ENCODE assay signal across 20 cellular contexts in the genomic region with DNA sequence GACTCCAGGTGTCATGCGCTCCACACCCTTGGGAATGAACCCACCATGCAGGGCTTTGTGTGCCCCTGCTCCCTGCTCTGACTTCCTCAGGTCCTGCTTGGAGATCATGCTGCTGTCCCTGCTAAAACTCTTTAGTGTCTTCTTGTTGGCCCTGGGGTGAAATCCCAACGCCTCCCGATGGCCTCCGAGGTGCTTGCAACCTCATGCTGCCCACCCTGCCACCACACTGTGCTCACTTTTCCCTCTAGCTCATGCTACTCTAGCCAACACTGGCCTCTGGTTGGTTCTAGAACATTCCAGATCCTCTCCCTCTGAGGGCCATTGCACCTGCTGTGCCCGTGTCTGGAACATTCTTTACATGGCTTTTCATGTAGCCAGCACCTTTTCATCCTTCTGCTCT.
DNase-seq lines count a peak whose midpoint lies in the region; ATAC-seq, FAIRE-seq and TF ChIP-seq lines count a peak whose summit lies in the region.
"Had no signal": no experiment of that assay in that cellular context is flagged by ENCODE, and none has a peak within 500 bp of the region (broad histone marks: within the 10 kb centered on the region; RNA-seq: fewer than 3 reads in every experiment).

No MANE protein-coding gene starts in this region.

- H3K56ac ChIP-seq in H9 (ENCODE audit: insufficient read length, low read depth, low read length) (no peak overlapping the region), H1 (replicated peaks; ENCODE audit: insufficient read length, low read depth, low read length) (no peak overlapping the region)

- H3K4me1 ChIP-seq in H9 (ENCODE audit: insufficient read depth, low read length) (peaks cover 6% of the 10 kb centered on the region; the same call in 1 of the 2 replicates), H1 (replicated peaks in 1 of 4; ENCODE audit: control insufficient read depth in 3 of 4, insufficient read depth in 4 of 4, low read length in 3 of 4) (peaks cover 3 to 18% (median 13%) of the 10 kb centered on the region in 4 experiments; a peak in 6 of 7 replicates)
- H3K4me1 ChIP-seq: Caco-2 had no signal

- H3K79me1 ChIP-seq in H9 (ENCODE audit: insufficient read depth, low read depth, low read length, poor library complexity, severe bottlenecking): no peaks in the 10 kb centered on the region
- H3K79me1 ChIP-seq in H1 (ENCODE audit: low read depth, low read length): no peaks in the 10 kb centered on the region

- TF ChIP-seq CTCF in H9 (conservative IDR thresholded peaks at IDR 0.05) (no peak; the same call in 2 of the 3 replicates), H1 (IDR thresholded peaks at IDR 0.05; ENCODE audit: control extremely low read depth in 1 of 3, insufficient read depth in 1 of 3, low read depth in 1 of 3, low read length in 3 of 3) (peak; percentile 30 to 46 (median 42)), dorsolateral prefrontal cortex (IDR thresholded peaks at IDR 0.05 in 54 of 56, conservative IDR thresholded peaks at IDR 0.05 in 2 of 56; ENCODE audit: low read depth in 1 of 56, partially characterized antibody in 56 of 56) (no peak), D721Med (IDR thresholded peaks at IDR 0.05; ENCODE audit: insufficient read depth, missing control alignments) (no peak)

- POLR2A ChIA-PET in H1 (lab: Charles Lee; ENCODE audit: partially characterized antibody): no interaction called here

- peak; percentile 52 for DNase-seq in H9
- no peak for DNase-seq in H1 (ENCODE audit: low read depth in 1 of 2, low spot score in 2 of 2)
- peak; percentile 38 for DNase-seq in myocyte (ENCODE audit: low read depth)
- no peak for DNase-seq in dorsolateral prefrontal cortex
- no peak for DNase-seq in D721Med (ENCODE audit: insufficient read length, low spot score)
- DNase-seq: Caco-2; CD8-positive, alpha-beta T cell; DMS79 treated with DMSO at 0.1 percent for 48 hours; GF-D8; HCEC 1CT; MM.1S; NCI-H446; NCI-H524 treated with DMSO at 0.1 percent for 48 hours had no signal

- H2AK5ac ChIP-seq in H9 (ENCODE audit: insufficient read length, low read length) (no peak overlapping the region), H1 (ENCODE audit: low read depth, low read length) (no peak overlapping the region)

- no peak overlapping the region for H2BK15ac ChIP-seq in H9 (ENCODE audit: low read depth, low read length)
- H2BK15ac ChIP-seq in H1 (ENCODE audit: low read length): peak overlapping the region; percentile 21; the same call in 1 of the 2 replicates

- WGBS in H9 (ENCODE audit: extremely low coverage, insufficient read length, low lambda C conversion rate): no CpG with 5 or more reads among the region's 5 CpGs
- 80% methylated on average over 5 of the region's 5 CpGs; no CpG with 5 or more reads in 1 of the 2 experiments for WGBS in H1 (ENCODE audit: extremely low coverage in 1 of 2, insufficient coverage in 1 of 2, insufficient read length in 1 of 2, insufficient replicate concordance in 2 of 2, low coverage in 1 of 2, low lambda C conversion rate in 2 of 2, missing lambda C conversion rate in 1 of 2), 2 experiments

- H3K9ac ChIP-seq in H9 (ENCODE audit: extremely low read depth, insufficient read length, low read length) (no peak overlapping the region), H1 (replicated peaks in 1 of 4; ENCODE audit: extremely low read depth in 1 of 4, low read depth in 3 of 4, low read length in 3 of 4) (no peak overlapping the region)
- H3K9ac ChIP-seq: KMS-11 had no signal

- no peak overlapping the region for H3K14ac ChIP-seq in H9 (ENCODE audit: insufficient read depth, low read length)
- no peak overlapping the region for H3K14ac ChIP-seq in H1 (ENCODE audit: insufficient read length)

- H3K4me1 Mint-ChIP-seq in H9: peaks cover 34 to 41% of the 10 kb centered on the region in 2 experiments

- no peaks in the 10 kb centered on the region for H3K79me2 ChIP-seq in H9 (ENCODE audit: insufficient read depth, low read length)
- no peaks in the 10 kb centered on the region for H3K79me2 ChIP-seq in H1 (ENCODE audit: control insufficient read depth in 1 of 2, insufficient read depth in 2 of 2, low read length in 2 of 2)

- H3K4me3 Mint-ChIP-seq in H9: peak overlapping the region in 1 of 2 experiments; percentile 43; a peak in 1 of 5 replicates
- H3K4me3 Mint-ChIP-seq: B cell; CD8-positive, alpha-beta T cell; IgD-negative memory B cell had no signal

- H2BK5ac ChIP-seq in H9 (ENCODE audit: insufficient read length, low read length) (no peak overlapping the region), H1 (ENCODE audit: low read depth, low read length) (no peak overlapping the region)

- H2BK20ac ChIP-seq in H9 (ENCODE audit: low read depth, low read length, poor library complexity, severe bottlenecking): no peak overlapping the region
- H2BK20ac ChIP-seq in H1 (ENCODE audit: low read length): no peak overlapping the region

- no peak for TF ChIP-seq EP300 in H1 (IDR thresholded peaks at IDR 0.05; ENCODE audit: borderline replicate concordance in 1 of 2, low read depth in 2 of 2, low read length in 2 of 2)

- H3T11ph ChIP-seq in H9 (ENCODE audit: low read length): no peak overlapping the region

- peak; percentile 38 to 58; a peak in 3 of 4 replicates for TF ChIP-seq RAD21 in H1 (IDR thresholded peaks at IDR 0.05 in 1 of 2, conservative IDR thresholded peaks at IDR 0.05 in 1 of 2; ENCODE audit: low read depth in 2 of 2, low read length in 2 of 2)

- intact Hi-C loops in dorsolateral prefrontal cortex (cut with DNase I): loop anchor here in 1 of 2 donors (10.0 kb wide), 1 partner anchor 224 kb away; a partner anchor contains a TSS

- ATAC-seq in GM18519 (IDR thresholded peaks at IDR 0.05; ENCODE audit: low FRiP score, unreplicated experiment) (no peak), esophagus mucosa (no peak)
- ATAC-seq: CD8-positive, alpha-beta T cell had no signal

- H2BK12ac ChIP-seq in H9 (ENCODE audit: insufficient read length, low read depth, low read length) (no peak overlapping the region), H1 (ENCODE audit: low read depth, low read length) (0 out of 2 replicates have a peak overlapping the region, but pooled peaks have one; percentile 44)

- no peak for TF ChIP-seq POLR2A in H1 (IDR thresholded peaks at IDR 0.05; ENCODE audit: control extremely low read depth in 1 of 2, low read depth in 2 of 2, low read length in 2 of 2)

- peaks cover 0 to 9% of the 10 kb centered on the region in 2 experiments; a peak in 2 of 5 replicates for H3K9me3 Mint-ChIP-seq in H9
- H3K9me3 Mint-ChIP-seq: CD8-positive, alpha-beta T cell had no signal

- H3K4ac ChIP-seq in H9 (ENCODE audit: low read depth, low read length): no peak overlapping the region
- no peak overlapping the region for H3K4ac ChIP-seq in H1 (replicated peaks; ENCODE audit: insufficient read length, low read depth, low read length)

- H3K9me3 ChIP-seq in H9 (ENCODE audit: control insufficient read depth, low read depth, low read length) (no peaks in the 10 kb centered on the region), H1 (ENCODE audit: insufficient read depth in 2 of 2, low read depth in 1 of 2, low read length in 1 of 2) (no peaks in the 10 kb centered on the region)
- H3K9me3 ChIP-seq: Caco-2 had no signal

- H4K91ac ChIP-seq in H9 (ENCODE audit: insufficient read length, low read depth, low read length) (no peak overlapping the region), H1 (replicated peaks; ENCODE audit: insufficient read length, low read length) (no peak overlapping the region)

- H2AFZ ChIP-seq in H9 (ENCODE audit: low read length): no peak overlapping the region
- no peak overlapping the region for H2AFZ ChIP-seq in H1 (ENCODE audit: low read length)

- H3K36me3 ChIP-seq in H1 (ENCODE audit: control insufficient read depth in 2 of 4, insufficient read depth in 4 of 4, low read length in 3 of 4): no peaks in the 10 kb centered on the region

- FAIRE-seq in H1 (lab: Jason Lieb, UNC) (no peak), D721Med (lab: Jason Lieb, UNC) (no peak)
- FAIRE-seq: GM12891 had no signal

- H3K4me2 ChIP-seq in H9 (ENCODE audit: insufficient read depth, insufficient read length, low read length): no peak overlapping the region
- no peak overlapping the region for H3K4me2 ChIP-seq in H1 (ENCODE audit: insufficient read depth in 1 of 2, low read depth in 2 of 2, low read length in 2 of 2)
- H3K4me2 ChIP-seq: KMS-11 had no signal

- H3K27ac Mint-ChIP-seq in H9: peak overlapping the region; percentile 10 to 31 (median 11); a peak in 3 of 7 replicates
- H3K27ac Mint-ChIP-seq: B cell; CD8-positive, alpha-beta T cell had no signal

- no peak overlapping the region for H3K23ac ChIP-seq in H9 (ENCODE audit: insufficient read length, low read depth, low read length)
- H3K23ac ChIP-seq in H1 (ENCODE audit: insufficient read length): no peak overlapping the region

- H3K27me3 ChIP-seq in H9 (ENCODE audit: insufficient read depth, low read length): no peaks in the 10 kb centered on the region
- H3K27me3 ChIP-seq in H1 (replicated peaks in 1 of 4; ENCODE audit: control insufficient read depth in 3 of 4, extremely low read depth in 1 of 4, insufficient read depth in 3 of 4, low read length in 3 of 4): no peaks in the 10 kb centered on the region; a peak in 1 of 7 replicates
- peaks cover 0 to 6% (median 0%) of the 10 kb centered on the region in 45 donors for H3K27me3 ChIP-seq in dorsolateral prefrontal cortex

- CTCF ChIA-PET in H1 (lab: Charles Lee; ENCODE audit: partially characterized antibody): interaction anchor here (0.6 to 2.9 kb wide), 24 partner anchors 9 to 457 kb away, joined by 3 to 19 read pairs (median 3); no protein-coding TSS in a partner anchor

- H3K27ac ChIP-seq in H9 (ENCODE audit: insufficient read length, low read depth, low read length) (no peak overlapping the region), H1 (ENCODE audit: low read depth, low read length) (no peak overlapping the region), dorsolateral prefrontal cortex (no peak overlapping the region)
- H3K27ac ChIP-seq: C4-2B, KMS-11 had no signal

- H4K8ac ChIP-seq in H9 (replicated peaks; ENCODE audit: insufficient read length, low read depth, low read length): no peak overlapping the region
- no peak overlapping the region; the same call in 1 of the 2 replicates for H4K8ac ChIP-seq in H1 (ENCODE audit: extremely low read depth, insufficient read depth, low read length)

- H3K18ac ChIP-seq in H9 (ENCODE audit: insufficient read length, low read depth, low read length) (no peak overlapping the region), H1 (ENCODE audit: extremely low read depth, low read length) (peak overlapping the region; percentile 85; the same call in 1 of the 2 replicates)

- H3K23me2 ChIP-seq in H9 (ENCODE audit: insufficient read length, low read depth, low read length, poor library complexity, severe bottlenecking) (no peaks in the 10 kb centered on the region), H1 (ENCODE audit: low read depth, low read length) (no peaks in the 10 kb centered on the region)

- peaks cover 12% of the 10 kb centered on the region for H3K27me3 Mint-ChIP-seq in H9 (ENCODE audit: low read depth)

- H3K4me3 ChIP-seq in H1 (ENCODE audit: extremely low read depth in 1 of 4, insufficient read depth in 2 of 4, low read depth in 3 of 4, low read length in 4 of 4) (no peak overlapping the region), dorsolateral prefrontal cortex (no peak overlapping the region)

- H2BK120ac ChIP-seq in H9 (ENCODE audit: low read depth, low read length, poor library complexity, severe bottlenecking): no peak overlapping the region
- no peak overlapping the region for H2BK120ac ChIP-seq in H1 (replicated peaks; ENCODE audit: low read depth, low read length)

- H4K20me1 ChIP-seq in H9 (ENCODE audit: control insufficient read depth, insufficient read depth, insufficient read length) (no peaks in the 10 kb centered on the region), H1 (replicated peaks in 1 of 2; ENCODE audit: control insufficient read depth in 1 of 2, insufficient read depth in 2 of 2, low read length in 2 of 2) (no peaks in the 10 kb centered on the region)

- peaks cover 0 to 11% (median 2%) of the 10 kb centered on the region in 3 experiments; a peak in 2 of 7 replicates for H3K36me3 Mint-ChIP-seq in H9 (ENCODE audit: insufficient read depth in 1 of 3, low read depth in 3 of 3)
- H3K36me3 Mint-ChIP-seq: CD8-positive, alpha-beta T cell; IgD-negative memory B cell had no signal

- H4K5ac ChIP-seq in H9 (ENCODE audit: insufficient read length, low read depth, low read length) (no peak overlapping the region), H1 (ENCODE audit: insufficient read length, low read depth, low read length) (no peak overlapping the region)

Comparison
In these comparisons a context has a peak if more than half of its experiments do, and no peak if none do; other contexts are left out.
1. DNase-seq: peak in H9 (single experiment) and myocyte (single experiment); none in H1 (0 of 2), dorsolateral prefrontal cortex (0 of 10) and D721Med (single experiment).
2. CTCF ChIP-seq: peak in H1 (3 of 3); none in H9 (single experiment), dorsolateral prefrontal cortex (0 of 56) and D721Med (single experiment).